Comparison of ENCODE assay signal across 8 cellular contexts in genomic region chr6:33585403-33586107, GRCh38. TPM values are rescaled to one million over a fixed set of nuclear protein-coding genes. Genes with fewer than 3 reads are reported as not detected.
DNase-seq lines count a peak whose midpoint lies in the region; FAIRE-seq and TF ChIP-seq lines count a peak whose summit lies in the region.

No MANE protein-coding gene starts in this region.

- peak; percentile 93 for TF ChIP-seq CTCF in fibroblast of mammary gland (conservative IDR thresholded peaks at IDR 0.05; ENCODE audit: control insufficient read depth, insufficient read depth, low read depth, low read length)
- peak; percentile 85 for TF ChIP-seq CTCF in neural progenitor cell (IDR thresholded peaks at IDR 0.05)

- H4K20me1 ChIP-seq in BLaER1 treated with 17β-estradiol and CSF1 and Interleukin-3, amounts not matched to agents 10 nM and 100 nM, result 0 out of 22 replicates have a peak, but pooled peaks cover 0 to under 1% (median 0%) of the 10 kb centered on the region in 11 experiments
- H4K20me1 ChIP-seq in neural progenitor cell (ENCODE audit: low read depth), result no peaks in the 10 kb centered on the region

- peaks cover 5% of the 10 kb centered on the region for H3K27me3 Mint-ChIP-seq in neural progenitor cell (ENCODE audit: insufficient read depth, low read depth)

- H3K9me3 Mint-ChIP-seq in neural progenitor cell, result no peaks in the 10 kb centered on the region

- no peaks in the 10 kb centered on the region for H3K27me3 ChIP-seq in BLaER1 treated with 17β-estradiol and CSF1 and Interleukin-3, amounts not matched to agents 10 nM and 100 nM
- no peaks in the 10 kb centered on the region for H3K27me3 ChIP-seq in neural progenitor cell

- H3K4me3 Mint-ChIP-seq in neural progenitor cell, result no peak overlapping the region

- H3K4me1 Mint-ChIP-seq in neural progenitor cell, result peaks cover 3% of the 10 kb centered on the region

- H3K79me2 ChIP-seq in neural progenitor cell (ENCODE audit: low read depth), result no peaks in the 10 kb centered on the region

- H3K27ac Mint-ChIP-seq in neural progenitor cell, result no peak overlapping the region

- peak overlapping the region in 2 of 10 experiments; percentile 16 to 21; a peak in 2 of 20 replicates for H3K4me3 ChIP-seq in BLaER1 treated with 17β-estradiol and CSF1 and Interleukin-3, amounts not matched to agents 10 nM and 100 nM
- peak overlapping the region; percentile 45 for H3K4me3 ChIP-seq in Jurkat, Clone E6-1 (ENCODE audit: low read length)
- no peak overlapping the region for H3K4me3 ChIP-seq in fibroblast of mammary gland (ENCODE audit: control insufficient read depth, low read depth, low read length)
- H3K4me3 ChIP-seq in neural progenitor cell, result no peak overlapping the region

- no peaks in the 10 kb centered on the region for H3K9me3 ChIP-seq in BLaER1 treated with 17β-estradiol and CSF1 and Interleukin-3, amounts not matched to agents 10 nM and 100 nM (replicated peaks in 1 of 11)
- H3K9me3 ChIP-seq in neural progenitor cell (ENCODE audit: low read depth), result no peaks in the 10 kb centered on the region

- H2AFZ ChIP-seq in neural progenitor cell (replicated peaks), result peak overlapping the region; percentile 72

- H3K27ac ChIP-seq in BLaER1 treated with 17β-estradiol and CSF1 and Interleukin-3, amounts not matched to agents 10 nM and 100 nM, result peak overlapping the region in 10 of 11 experiments; percentile 29 to 76 (median 68); a peak in 19 of 22 replicates
- H3K27ac ChIP-seq in neural progenitor cell, result no peak overlapping the region
- H3K27ac ChIP-seq in substantia nigra (ENCODE audit: low read depth, low read length, poor library complexity, severe bottlenecking), result no peak overlapping the region

- FAIRE-seq in RCC 7860 (lab: Jason Lieb, UNC), result no peak

- H3K4me1 ChIP-seq in BLaER1 treated with 17β-estradiol and CSF1 and Interleukin-3, amounts not matched to agents 10 nM and 100 nM, result peaks cover 26 to 69% (median 43%) of the 10 kb centered on the region in 10 experiments
- no peaks in the 10 kb centered on the region for H3K4me1 ChIP-seq in neural progenitor cell

- peaks cover 7% of the 10 kb centered on the region for H3F3A ChIP-seq in neural progenitor cell (ENCODE audit: low read depth)

- DNase-seq in GM19240 (ENCODE audit: insufficient read length, low spot score) (peak; percentile 81), RCC 7860 (ENCODE audit: low spot score) (peak; percentile 47), activated T-helper 1 cell treated with Interleukin-2 at 50 U/mL for 16 hours (ENCODE audit: low read depth) (peak; percentile 78), fibroblast of mammary gland (ENCODE audit: low read depth) (peak; percentile 79), neural progenitor cell (ENCODE audit: low spot score) (peak; percentile 77), substantia nigra (lab: John Stamatoyannopoulos, UW) (peak in 46 of 49 donors; percentile 7 to 85 (median 58))
- DNase-seq in Jurkat, Clone E6-1 (ENCODE audit: low read depth, low spot score), result peak; percentile 84

- no peaks in the 10 kb centered on the region for H3K36me3 ChIP-seq in BLaER1 treated with 17β-estradiol and CSF1 and Interleukin-3, amounts not matched to agents 10 nM and 100 nM
- no peaks in the 10 kb centered on the region for H3K36me3 ChIP-seq in neural progenitor cell

- no peaks in the 10 kb centered on the region for H3K36me3 Mint-ChIP-seq in neural progenitor cell

- peak overlapping the region; percentile 56 to 78 (median 69) for H3K4me2 ChIP-seq in BLaER1 treated with 17β-estradiol and CSF1 and Interleukin-3, amounts not matched to agents 10 nM and 100 nM
- peak overlapping the region; percentile 51 for H3K4me2 ChIP-seq in neural progenitor cell

- H3K9ac ChIP-seq in BLaER1 treated with 17β-estradiol and CSF1 and Interleukin-3, amounts not matched to agents 10 nM and 100 nM, result peak overlapping the region in 10 of 11 experiments; percentile 21 to 73 (median 62); a peak in 19 of 22 replicates
- no peak overlapping the region for H3K9ac ChIP-seq in neural progenitor cell

RNA-seq across cellular contexts. Expression of gene BAK1, which starts 5.5 kb away (rescaled TPM):
- polyA plus RNA-seq in Jurkat, Clone E6-1 (2012; ENCODE audit: insufficient read depth, insufficient read length), result 32.0 TPM
- 13.9 and 40.0 TPM in 2 replicates for total RNA-seq in neural progenitor cell (ENCODE audit: low replicate concordance)

RNA-seq across cellular contexts. Expression of gene ITPR3, which starts 35.6 kb away (rescaled TPM):
- polyA plus RNA-seq in Jurkat, Clone E6-1 (2012; ENCODE audit: insufficient read depth, insufficient read length), result 21.4 TPM
- total RNA-seq in neural progenitor cell (ENCODE audit: low replicate concordance), result 1.5 and 3.4 TPM in 2 replicates

Comparison
In these comparisons a context has a peak if more than half of its experiments do, and no peak if none do; other contexts are left out.
1. H3K27ac ChIP-seq: peak in BLaER1 treated with 17β-estradiol and CSF1 and Interleukin-3, amounts not matched to agents 10 nM and 100 nM (10 of 11); none in neural progenitor cell (single experiment) and substantia nigra (single experiment).
2. Peak in every context shown above with its lines, with median percentiles within 50 percentile points of each other: DNase-seq.